In genomic region chr7:48301201-48301600, GRCh38 we compare ENCODE assay signal across 1 cellular context.
TF ChIP-seq lines count a peak whose summit lies in the region.

No MANE protein-coding gene starts in this region.

TF ChIP-seq in GM23338, 12 proteins besides CTCF, POLR2A, EP300 and RAD21 (continued from another document):
- TF ChIP-seq REST (IDR thresholded peaks at IDR 0.05; ENCODE audit: unreplicated experiment) = no peak
- TF ChIP-seq EZH2phosphoT487 (IDR thresholded peaks at IDR 0.05; ENCODE audit: unreplicated experiment) = no peak
- TF ChIP-seq EZH2 (IDR thresholded peaks at IDR 0.05; ENCODE audit: low read depth, unreplicated experiment) = no peak
- TF ChIP-seq STAT1 (IDR thresholded peaks at IDR 0.05; ENCODE audit: unreplicated experiment) = no peak
- TF ChIP-seq ZNF331 (CRISPR knock-in tag; IDR thresholded peaks at IDR 0.05; ENCODE audit: low read depth) = no peak
- TF ChIP-seq CREB1 (CRISPR knock-in tag; IDR thresholded peaks at IDR 0.05; ENCODE audit: low read depth) = no peak
- no peak for TF ChIP-seq POLR2AphosphoS5 (IDR thresholded peaks at IDR 0.05; ENCODE audit: low read depth)
